27 cellular contexts compared by ENCODE assay signal in genomic region chr7:17912050-17912449, GRCh38.
"Had no signal": no experiment of that assay in that cellular context is flagged by ENCODE, and none has a peak within 500 bp of the region (broad histone marks: within the 10 kb centered on the region; RNA-seq: fewer than 3 reads in every experiment).

No MANE protein-coding gene starts in this region.

- H3K27me3 Mint-ChIP-seq: dendritic cell treated with granulocyte-macrophage colony-stimulating factor and Interleukin-4, amounts not matched to agents 40 ng/mL and 50 ng/mL, for 4 days; naive thymus-derived CD4-positive, alpha-beta T cell had no signal

- H3K27ac Mint-ChIP-seq: dendritic cell treated with granulocyte-macrophage colony-stimulating factor and Interleukin-4, amounts not matched to agents 40 ng/mL and 50 ng/mL, for 4 days; naive thymus-derived CD4-positive, alpha-beta T cell; nephron; neural progenitor cell; stimulated activated effector memory CD8-positive, alpha-beta T cell treated with anti-CD3 and anti-CD28 coated beads, Interleukin-12 subunit alpha, Interleukin-12 subunit beta, amount 100 ng/mL, for 72 hours had no signal

- ATAC-seq: esophagus mucosa; gastroesophageal sphincter; left colon; lower lobe of right lung; naive thymus-derived CD4-positive, alpha-beta T cell; stimulated activated effector memory CD8-positive, alpha-beta T cell treated with anti-CD3 and anti-CD28 coated beads, Interleukin-12 subunit alpha, Interleukin-12 subunit beta, amount 100 ng/mL, for 72 hours had no signal

- H3K9me3 Mint-ChIP-seq: dendritic cell treated with granulocyte-macrophage colony-stimulating factor and Interleukin-4, amounts not matched to agents 40 ng/mL and 50 ng/mL, for 4 days had no signal

- H3K27ac ChIP-seq: colonic mucosa, epithelial cell of prostate, gastroesophageal sphincter, heart left ventricle, hepatocyte, left ventricle myocardium inferior, lower lobe of right lung, neural progenitor cell, prostate gland, right atrium auricular region, sigmoid colon, stomach, thyroid gland, upper lobe of left lung had no signal

- H3K27me3 ChIP-seq: colonic mucosa, gastroesophageal sphincter, heart left ventricle, hepatocyte, neural progenitor cell, right atrium auricular region, sigmoid colon, stomach, thyroid gland, upper lobe of left lung had no signal

- H3K4me3 Mint-ChIP-seq: dendritic cell treated with granulocyte-macrophage colony-stimulating factor and Interleukin-4, amounts not matched to agents 40 ng/mL and 50 ng/mL, for 4 days; endodermal cell; nephron; neural progenitor cell; stimulated activated effector memory CD8-positive, alpha-beta T cell treated with anti-CD3 and anti-CD28 coated beads, Interleukin-12 subunit alpha, Interleukin-12 subunit beta, amount 100 ng/mL, for 72 hours had no signal

- H3K9me3 ChIP-seq: colonic mucosa, prostate gland, sigmoid colon, thyroid gland had no signal

- H3K4me1 Mint-ChIP-seq: nephron, neural progenitor cell had no signal

- H3K4me3 ChIP-seq: colonic mucosa, gastroesophageal sphincter, heart left ventricle, hepatocyte, left ventricle myocardium inferior, lower lobe of right lung, neural progenitor cell, prostate gland, right atrium auricular region, sigmoid colon, stomach, thyroid gland, upper lobe of left lung had no signal

- H3K4me1 ChIP-seq: colonic mucosa, lower lobe of right lung, prostate gland had no signal

- DNase-seq: colonic mucosa; effector CD8-positive, alpha-beta T cell; endodermal cell; foreskin fibroblast; heart left ventricle; left colon; left ventricle myocardium inferior; lower lobe of right lung; midbrain; naive thymus-derived CD4-positive, alpha-beta T cell; sigmoid colon; stimulated activated CD4-positive, alpha-beta T cell treated with anti-CD3 and anti-CD28 coated beads, Interleukin-2, amount 100 ng/mL, for 24 hours; stimulated activated CD4-positive, alpha-beta T cell treated with anti-CD3 and anti-CD28 coated beads, Interleukin-4, amount 100 ng/mL, for 24 hours; stimulated activated naive CD4-positive, alpha-beta T cell treated with Interleukin-2 at 50 U/mL for 16 hours; stomach; thyroid gland; upper lobe of left lung had no signal
